ENCODE assay signal across 29 cellular contexts in genomic region chr11:47326198-47326597, GRCh38. TPM values are rescaled to one million over a fixed set of nuclear protein-coding genes. Genes with fewer than 3 reads are reported as not detected.
DNase-seq lines count a peak whose midpoint lies in the region; ATAC-seq, FAIRE-seq and TF ChIP-seq lines count a peak whose summit lies in the region.
"Had no signal": no experiment of that assay in that cellular context is flagged by ENCODE, and none has a peak within 500 bp of the region (broad histone marks: within the 10 kb centered on the region; RNA-seq: fewer than 3 reads in every experiment).

No MANE protein-coding gene starts in this region.

- H3K36me3 ChIP-seq in GM12878 (ENCODE audit: control insufficient read depth in 2 of 2, insufficient read depth in 2 of 2, low read length in 1 of 2) (peaks cover 16 to 18% of the 10 kb centered on the region in 2 experiments), testis (ENCODE audit: low read depth, missing control alignments) (no peaks in the 10 kb centered on the region)
- peaks cover 5 to 23% (median 17%) of the 10 kb centered on the region in 3 experiments for H3K36me3 ChIP-seq in naive thymus-derived CD4-positive, alpha-beta T cell (ENCODE audit: control insufficient read depth in 2 of 3, insufficient read depth in 3 of 3, low read length in 3 of 3)

- no peak for TF ChIP-seq RAD21 in GM12878 (IDR thresholded peaks at IDR 0.05; ENCODE audit: insufficient read depth, low read depth, low read length)

- in situ Hi-C loops in GM12878 (cut with MboI) = no loop called here

- SMC1A ChIA-PET in GM12878 (lab: Charles Lee; ENCODE audit: uncharacterized antibody, unreplicated experiment) = no interaction called here

- no peaks in the 10 kb centered on the region for H4K20me1 ChIP-seq in GM12878 (ENCODE audit: control insufficient read depth, insufficient read depth)

- TF ChIP-seq POLR2A in GM12878 (IDR thresholded peaks at IDR 0.05; ENCODE audit: low read depth, low read length) (0 out of 2 replicates have a peak, but pooled peaks have one; percentile 17), testis (IDR thresholded peaks at IDR 0.05) (no peak)

- DNase-seq in activated naive CD4-positive, alpha-beta T cell treated with anti-CD3 and anti-CD28 coated beads, Interleukin-2, amount 50 U/mL, for 72 hours (ENCODE audit: low spot score in 2 of 2) = no peak
- DNase-seq in activated naive CD4-positive, alpha-beta T cell treated with anti-CD3 and anti-CD28 coated beads, Interleukin-2, amount 10 ng/mL, durations not matched to agents 7 days and 5 days = no peak
- DNase-seq in GM12878 (ENCODE audit: low read depth, low spot score) = no peak
- DNase-seq in right cardiac atrium = peak in 1 of 3 donors; percentile 56
- no peak for DNase-seq in SKM-1 (lab: John Stamatoyannopoulos, UW; ENCODE audit: unreplicated experiment)
- DNase-seq in naive thymus-derived CD4-positive, alpha-beta T cell = no peak
- DNase-seq in testis = no peak
- DNase-seq: activated CD4-positive, alpha-beta T cell treated with anti-CD3 and anti-CD28 coated beads for 1 hour; activated T-cell treated with anti-CD3 and anti-CD28 coated beads for 4 hours; amniotic stem cell; brain microvascular endothelial cell; effector CD4-positive, alpha-beta T cell; foreskin keratinocyte; Karpas-422; mesendoderm; NCI-H1436; NCI-H2081 treated with DMSO at 0.1 percent for 48 hours; NCI-H82; occipital lobe; small intestine; stimulated activated naive CD8-positive, alpha-beta T cell treated with anti-CD3 and anti-CD28 coated beads, Interleukin-15, amount 100 ng/mL, for 72 hours had no signal

- no TSS peak for BruUV-seq in GM12878 (replicated peaks; lab: Mats Ljungman, UMichigan)

- H2AFZ ChIP-seq in GM12878 (ENCODE audit: control insufficient read depth, low read depth, low read length) = no peak overlapping the region

- TF ChIP-seq EP300 in GM12878 (IDR thresholded peaks at IDR 0.05; ENCODE audit: borderline replicate concordance in 1 of 2, control insufficient read depth in 1 of 2, low read depth in 2 of 2, low read length in 2 of 2) = no peak

- intact Hi-C loops in GM12878 (cut with micrococcal nuclease; ENCODE audit: unreplicated experiment) = loop anchor here (10.0 kb wide), 1 partner anchor 79 kb away; the partner anchor contains the start of gene SLC39A13
- intact Hi-C loops in right cardiac atrium (cut with DNase I) = no loop called here
- intact Hi-C loops in naive thymus-derived CD4-positive, alpha-beta T cell (cut with micrococcal nuclease) = no loop called here
- intact Hi-C loops in testis (cut with DNase I; ENCODE audit: low total_unique reads) = no loop called here

- no peak overlapping the region for H3K9ac ChIP-seq in GM12878 (ENCODE audit: control insufficient read depth, insufficient read depth, low read length)

- H3K27ac Mint-ChIP-seq in activated naive CD4-positive, alpha-beta T cell treated with anti-CD3 and anti-CD28 coated beads, Interleukin-2, amount 50 U/mL, for 72 hours = peak overlapping the region; percentile 27 to 79
- no peak overlapping the region for H3K27ac Mint-ChIP-seq in activated naive CD4-positive, alpha-beta T cell treated with anti-CD3 and anti-CD28 coated beads, Interleukin-2, amount 10 ng/mL, durations not matched to agents 7 days and 5 days
- H3K27ac Mint-ChIP-seq in naive thymus-derived CD4-positive, alpha-beta T cell = peak overlapping the region in 4 of 9 donors; percentile 14 to 43 (median 23)

- H3K27me3 ChIP-seq in GM12878 (replicated peaks in 1 of 2; ENCODE audit: control insufficient read depth in 2 of 2, insufficient read depth in 2 of 2, low read length in 1 of 2) (no peaks in the 10 kb centered on the region), right cardiac atrium (ENCODE audit: control insufficient read depth, insufficient read depth) (no peaks in the 10 kb centered on the region), testis (no peaks in the 10 kb centered on the region)
- H3K27me3 ChIP-seq in naive thymus-derived CD4-positive, alpha-beta T cell (ENCODE audit: control insufficient read depth in 2 of 2, insufficient read depth in 2 of 2, low read length in 2 of 2) = no peaks in the 10 kb centered on the region
- H3K27me3 ChIP-seq: brain microvascular endothelial cell, foreskin keratinocyte, heart right ventricle, tibial nerve had no signal

- TF ChIP-seq CTCF in GM12878 (IDR thresholded peaks at IDR 0.05 in 2 of 3, conservative IDR thresholded peaks at IDR 0.05 in 1 of 3; ENCODE audit: control insufficient read depth in 2 of 3, extremely low read depth in 1 of 3, insufficient read depth in 1 of 3, low read depth in 3 of 3, low read length in 3 of 3) (no peak), testis (IDR thresholded peaks at IDR 0.05) (no peak)

- CTCF ChIA-PET in activated naive CD4-positive, alpha-beta T cell treated with anti-CD3 and anti-CD28 coated beads, Interleukin-2, amount 10 ng/mL, durations not matched to agents 7 days and 5 days (lab: Charles Lee) = interaction anchor here (0.6 to 1.0 kb wide), 2 partner anchors 10 to 74 kb away, joined by 3 read pairs; no protein-coding TSS in a partner anchor
- CTCF ChIA-PET in GM12878 (lab: Yijun Ruan, JAX) = no interaction called here
- CTCF ChIA-PET in naive thymus-derived CD4-positive, alpha-beta T cell (lab: Charles Lee) = no interaction called here

- RAD21 ChIA-PET in GM12878 (lab: Charles Lee; ENCODE audit: unreplicated experiment) = no interaction called here

- H3K4me2 ChIP-seq in GM12878 (ENCODE audit: control insufficient read depth, insufficient read depth) = no peak overlapping the region

- H3K4me3 ChIP-seq in GM12878 (no peak overlapping the region), right cardiac atrium (ENCODE audit: low read length) (no peak overlapping the region), testis (no peak overlapping the region)
- H3K4me3 ChIP-seq in naive thymus-derived CD4-positive, alpha-beta T cell (ENCODE audit: low read length) = no peak overlapping the region
- H3K4me3 ChIP-seq: heart right ventricle, tibial nerve had no signal

- no peaks in the 10 kb centered on the region for H3K9me3 Mint-ChIP-seq in activated naive CD4-positive, alpha-beta T cell treated with anti-CD3 and anti-CD28 coated beads, Interleukin-2, amount 50 U/mL, for 72 hours
- H3K9me3 Mint-ChIP-seq in activated naive CD4-positive, alpha-beta T cell treated with anti-CD3 and anti-CD28 coated beads, Interleukin-2, amount 10 ng/mL, durations not matched to agents 7 days and 5 days = no peaks in the 10 kb centered on the region
- peaks cover 0 to 1% (median 0%) of the 10 kb centered on the region in 11 donors for H3K9me3 Mint-ChIP-seq in naive thymus-derived CD4-positive, alpha-beta T cell
- H3K9me3 Mint-ChIP-seq: stimulated activated naive CD8-positive, alpha-beta T cell treated with anti-CD3 and anti-CD28 coated beads, Interleukin-15, amount 100 ng/mL, for 72 hours had no signal

- FAIRE-seq in GM12878 (lab: Jason Lieb, UNC) = no peak
- FAIRE-seq: D721Med, small intestine had no signal

- H3K27me3 Mint-ChIP-seq in activated naive CD4-positive, alpha-beta T cell treated with anti-CD3 and anti-CD28 coated beads, Interleukin-2, amount 10 ng/mL, durations not matched to agents 7 days and 5 days = no peaks in the 10 kb centered on the region
- no peaks in the 10 kb centered on the region for H3K27me3 Mint-ChIP-seq in naive thymus-derived CD4-positive, alpha-beta T cell
- H3K27me3 Mint-ChIP-seq: stimulated activated naive CD8-positive, alpha-beta T cell treated with anti-CD3 and anti-CD28 coated beads, Interleukin-15, amount 100 ng/mL, for 72 hours had no signal

- no peaks in the 10 kb centered on the region for H3K9me3 ChIP-seq in GM12878 (replicated peaks; ENCODE audit: control insufficient read depth, insufficient read depth, low read length)
- H3K9me3 ChIP-seq in right cardiac atrium (ENCODE audit: control insufficient read depth, low read length) = no peaks in the 10 kb centered on the region
- no peaks in the 10 kb centered on the region for H3K9me3 ChIP-seq in naive thymus-derived CD4-positive, alpha-beta T cell (ENCODE audit: control insufficient read depth in 2 of 3, low read length in 3 of 3)
- no peaks in the 10 kb centered on the region for H3K9me3 ChIP-seq in testis
- H3K9me3 ChIP-seq: heart right ventricle, tibial nerve had no signal

- H3K4me1 Mint-ChIP-seq in activated naive CD4-positive, alpha-beta T cell treated with anti-CD3 and anti-CD28 coated beads, Interleukin-2, amount 10 ng/mL, durations not matched to agents 7 days and 5 days = no peaks in the 10 kb centered on the region
- peaks cover 0 to 3% (median 0%) of the 10 kb centered on the region in 7 donors for H3K4me1 Mint-ChIP-seq in naive thymus-derived CD4-positive, alpha-beta T cell
- H3K4me1 Mint-ChIP-seq: stimulated activated naive CD8-positive, alpha-beta T cell treated with anti-CD3 and anti-CD28 coated beads, Interleukin-15, amount 100 ng/mL, for 72 hours had no signal

- WGBS in GM12878 (ENCODE audit: insufficient coverage, insufficient replicate concordance, low lambda C conversion rate, missing lambda C conversion rate) = 98% methylated on average over 12 of the region's 12 CpGs
- WGBS in right cardiac atrium = 81% methylated on average over 12 of the region's 12 CpGs
- WGBS in testis, 2 donors = 94 to 99% methylated on average over 11 to 12 of the region's 12 CpGs

- no peak overlapping the region for H3K4me3 Mint-ChIP-seq in activated naive CD4-positive, alpha-beta T cell treated with anti-CD3 and anti-CD28 coated beads, Interleukin-2, amount 10 ng/mL, durations not matched to agents 7 days and 5 days
- H3K4me3 Mint-ChIP-seq in naive thymus-derived CD4-positive, alpha-beta T cell = no peak overlapping the region
- H3K4me3 Mint-ChIP-seq: stimulated activated naive CD8-positive, alpha-beta T cell treated with anti-CD3 and anti-CD28 coated beads, Interleukin-15, amount 100 ng/mL, for 72 hours had no signal

- peaks cover 12% of the 10 kb centered on the region for H3K4me1 ChIP-seq in GM12878 (ENCODE audit: control insufficient read depth, insufficient read depth, low read length)
- no peaks in the 10 kb centered on the region for H3K4me1 ChIP-seq in right cardiac atrium (ENCODE audit: control insufficient read depth, insufficient read depth, low read length)
- no peaks in the 10 kb centered on the region for H3K4me1 ChIP-seq in naive thymus-derived CD4-positive, alpha-beta T cell (ENCODE audit: control insufficient read depth in 2 of 2, insufficient read depth in 2 of 2, low read length in 2 of 2)
- H3K4me1 ChIP-seq in testis = no peaks in the 10 kb centered on the region
- H3K4me1 ChIP-seq: foreskin keratinocyte had no signal

- no peak overlapping the region for H3K27ac ChIP-seq in GM12878 (ENCODE audit: control insufficient read depth, insufficient read depth)
- peak overlapping the region; percentile 30 for H3K27ac ChIP-seq in right cardiac atrium (ENCODE audit: low read length)
- no peak overlapping the region for H3K27ac ChIP-seq in naive thymus-derived CD4-positive, alpha-beta T cell (ENCODE audit: low read depth, low read length)
- H3K27ac ChIP-seq in testis = no peak overlapping the region
- H3K27ac ChIP-seq: brain microvascular endothelial cell, foreskin keratinocyte, tibial nerve had no signal

- POLR2A ChIA-PET in GM12878 (lab: Charles Lee) = no interaction called here
- POLR2A ChIA-PET in naive thymus-derived CD4-positive, alpha-beta T cell (lab: Charles Lee) = interaction anchor here (0.7 kb wide), 1 partner anchor 139 kb away, joined by 3 read pairs; no protein-coding TSS in a partner anchor

- H3K79me2 ChIP-seq in GM12878 (ENCODE audit: control insufficient read depth, insufficient read depth, low read length) = no peaks in the 10 kb centered on the region

- peaks cover 0 to 6% of the 10 kb centered on the region in 2 donors for H3K36me3 Mint-ChIP-seq in activated naive CD4-positive, alpha-beta T cell treated with anti-CD3 and anti-CD28 coated beads, Interleukin-2, amount 50 U/mL, for 72 hours
- H3K36me3 Mint-ChIP-seq in activated naive CD4-positive, alpha-beta T cell treated with anti-CD3 and anti-CD28 coated beads, Interleukin-2, amount 10 ng/mL, durations not matched to agents 7 days and 5 days = peaks cover 42% of the 10 kb centered on the region
- H3K36me3 Mint-ChIP-seq in naive thymus-derived CD4-positive, alpha-beta T cell = peaks cover 11 to 50% (median 20%) of the 10 kb centered on the region in 5 donors

- ATAC-seq in activated naive CD4-positive, alpha-beta T cell treated with anti-CD3 and anti-CD28 coated beads, Interleukin-2, amount 50 U/mL, for 72 hours = no peak
- no peak for ATAC-seq in GM12878
- peak; percentile 2 to 7 for ATAC-seq in right cardiac atrium
- ATAC-seq in naive thymus-derived CD4-positive, alpha-beta T cell = no peak
- ATAC-seq: foreskin keratinocyte; HCT116; stimulated activated naive CD8-positive, alpha-beta T cell treated with anti-CD3 and anti-CD28 coated beads, Interleukin-15, amount 100 ng/mL, for 72 hours had no signal

RNA-seq across cellular contexts. Expression of gene MYBPC3, which starts 26.3 kb away (rescaled TPM):
- not detected for total RNA-seq in activated naive CD4-positive, alpha-beta T cell treated with anti-CD3 and anti-CD28 coated beads, Interleukin-2, amount 50 U/mL, for 72 hours
- total RNA-seq in GM12878 (2013; cell fraction: nucleolus; rRNA removed) = not detected in 2 replicates
- total RNA-seq in GM12878 (2014; rRNA removed) = 0.05 TPM in 1 of 2 replicates, not detected in the other
- total RNA-seq in GM12878 (2014; rRNA removed; fragmentation: Illumina TruSeq; extraction: Trizol) = not detected in 2 replicates
- total RNA-seq in GM12878 (2021) = not detected in 2 replicates
- not detected for polyA plus RNA-seq in GM12878 (2011; ENCODE audit: low read depth)
- polyA plus RNA-seq in GM12878 (2011; rRNA removed) = 0.03 TPM in 1 of 2 replicates, not detected in the other
- polyA plus RNA-seq in GM12878 (2011; cell fraction: cytosol; rRNA removed) = 0.05 and 0.06 TPM in 2 replicates
- 0.16 and 0.30 TPM in 2 replicates for polyA plus RNA-seq in GM12878 (2011; cell fraction: nucleus; rRNA removed)
- 0.04 and 0.08 TPM in 2 replicates for polyA plus RNA-seq in GM12878 (2012)
- 0.03 TPM in 1 of 2 replicates, not detected in the other for polyA plus RNA-seq in GM12878 (2014; fragmentation: Illumina TruSeq; extraction: Trizol)
- not detected for polyA plus RNA-seq in GM12878 (2014; fragmentation: Nextera tagmentation; extraction: Ambion mirVana)
- 0.06 TPM in 1 of 2 replicates, not detected in the other for polyA plus RNA-seq in GM12878 (2014; rRNA removed)
- under 1 TPM in 1 of 2 experiments, not detected in 1; 0.08 TPM for polyA plus RNA-seq in GM12878 (2016; fragmentation: Nextera tagmentation; extraction: Ambion mirVana)
- polyA minus RNA-seq in GM12878 (2011; rRNA and poly(A)+ RNA removed) = 0.05 TPM in 1 of 2 replicates, not detected in the other
- polyA minus RNA-seq in GM12878 (2011; cell fraction: cytosol; rRNA and poly(A)+ RNA removed) = not detected in 2 replicates
- polyA minus RNA-seq in GM12878 (2011; cell fraction: nucleus; rRNA and poly(A)+ RNA removed) = not detected in 2 replicates
- 1,000 to 10,000 TPM in 3 of 4 donors, 100 to 1,000 TPM in 1; 953 to 1,924 (median 1,412) TPM for total RNA-seq in right cardiac atrium
- 1,009 TPM for polyA plus RNA-seq in right cardiac atrium
- under 1 TPM in 2 of 5 experiments, not detected in 3; 0.16 to 0.86 TPM for total RNA-seq in naive thymus-derived CD4-positive, alpha-beta T cell
- polyA plus RNA-seq in naive thymus-derived CD4-positive, alpha-beta T cell = not detected
- under 1 TPM; 0.68 to 0.79 TPM for total RNA-seq in testis
- polyA plus RNA-seq in testis (ENCODE audit: insufficient read depth, low read depth, low replicate concordance) = 1.7 TPM
- total RNA-seq: foreskin keratinocyte; myocyte; occipital lobe; SK-MEL-5; T-helper 2 cell treated with Interferon-gamma antibody and Interleukin-4, amounts not matched to agents 100 ng/mL and 5 ng/mL, for 36 hours had no signal
- polyA plus RNA-seq: BJ, foreskin keratinocyte had no signal

RNA-seq across cellular contexts. Expression of gene SPI1, which starts 52.1 kb away (rescaled TPM):
- total RNA-seq in activated naive CD4-positive, alpha-beta T cell treated with anti-CD3 and anti-CD28 coated beads, Interleukin-2, amount 50 U/mL, for 72 hours = under 1 TPM in 1 of 2 donors, not detected in 1; 0.20 TPM
- 8.7 and 10.3 TPM in 2 replicates for total RNA-seq in GM12878 (2013; cell fraction: nucleolus; rRNA removed)
- total RNA-seq in GM12878 (2014; rRNA removed) = 19.9 and 25.9 TPM in 2 replicates
- total RNA-seq in GM12878 (2014; rRNA removed; fragmentation: Illumina TruSeq; extraction: Trizol) = 5.9 and 6.5 TPM in 2 replicates
- 29.5 and 31.1 TPM in 2 replicates for total RNA-seq in GM12878 (2021)
- polyA plus RNA-seq in GM12878 (2011; ENCODE audit: low read depth) = 7.3 TPM
- polyA plus RNA-seq in GM12878 (2011; rRNA removed) = 3.6 and 10.2 TPM in 2 replicates
- 13.4 and 15.8 TPM in 2 replicates for polyA plus RNA-seq in GM12878 (2011; cell fraction: cytosol; rRNA removed)
- 13.8 and 20.3 TPM in 2 replicates for polyA plus RNA-seq in GM12878 (2011; cell fraction: nucleus; rRNA removed)
- polyA plus RNA-seq in GM12878 (2012) = 26.5 and 28.6 TPM in 2 replicates
- 1.3 and 8.8 TPM in 2 replicates for polyA plus RNA-seq in GM12878 (2014; fragmentation: Illumina TruSeq; extraction: Trizol)
- under 1 TPM; 0.05 to 0.08 TPM for polyA plus RNA-seq in GM12878 (2014; fragmentation: Nextera tagmentation; extraction: Ambion mirVana)
- 24.5 and 30.2 TPM in 2 replicates for polyA plus RNA-seq in GM12878 (2014; rRNA removed)
- 10 to 100 TPM in 1 of 2 experiments, 1 to 10 TPM in 1; 9.2 to 15.0 TPM for polyA plus RNA-seq in GM12878 (2016; fragmentation: Nextera tagmentation; extraction: Ambion mirVana)
- polyA minus RNA-seq in GM12878 (2011; rRNA and poly(A)+ RNA removed) = 9.1 and 16.5 TPM in 2 replicates
- polyA minus RNA-seq in GM12878 (2011; cell fraction: cytosol; rRNA and poly(A)+ RNA removed) = 7.7 and 13.2 TPM in 2 replicates
- polyA minus RNA-seq in GM12878 (2011; cell fraction: nucleus; rRNA and poly(A)+ RNA removed) = 4.6 and 9.6 TPM in 2 replicates
- 10 to 100 TPM; 11.6 to 24.1 (median 18.6) TPM for total RNA-seq in right cardiac atrium
- 5.9 TPM for polyA plus RNA-seq in right cardiac atrium
- 100 to 1,000 TPM in 1 of 5 experiments, 10 to 100 TPM in 1, 1 to 10 TPM in 2, not detected in 1; 5.0 to 247 (median 17.8) TPM for total RNA-seq in naive thymus-derived CD4-positive, alpha-beta T cell
- under 1 TPM in 1 of 2 donors, not detected in 1; 0.27 TPM for polyA plus RNA-seq in naive thymus-derived CD4-positive, alpha-beta T cell
- total RNA-seq in testis = 1 to 10 TPM; 4.6 to 7.4 TPM
- polyA plus RNA-seq in testis (ENCODE audit: insufficient read depth, low read depth, low replicate concordance) = 16.3 TPM
- total RNA-seq: foreskin keratinocyte; myocyte; SK-MEL-5; T-helper 2 cell treated with Interferon-gamma antibody and Interleukin-4, amounts not matched to agents 100 ng/mL and 5 ng/mL, for 36 hours had no signal
- polyA plus RNA-seq: BJ, foreskin keratinocyte had no signal

RNA-seq across cellular contexts. Expression of gene MADD, which starts 56.3 kb away (rescaled TPM):
- 100 to 1,000 TPM in 1 of 2 donors, 10 to 100 TPM in 1; 68.9 to 140 TPM for total RNA-seq in activated naive CD4-positive, alpha-beta T cell treated with anti-CD3 and anti-CD28 coated beads, Interleukin-2, amount 50 U/mL, for 72 hours
- total RNA-seq in GM12878 (2013; cell fraction: nucleolus; rRNA removed) = 59.9 and 70.7 TPM in 2 replicates
- total RNA-seq in GM12878 (2014; rRNA removed) (17.1 and 19.2 TPM in 2 replicates), GM12878 (2014; rRNA removed; fragmentation: Illumina TruSeq; extraction: Trizol) (14.9 and 15.6 TPM in 2 replicates), GM12878 (2021) (33.8 and 35.3 TPM in 2 replicates), right cardiac atrium (10 to 100 TPM; 42.2 to 73.7 (median 54.7) TPM), testis (100 to 1,000 TPM; 103 to 118 TPM)
- polyA plus RNA-seq in GM12878 (2011; ENCODE audit: low read depth) = 15.8 TPM
- polyA plus RNA-seq in GM12878 (2011; rRNA removed) (14.4 and 26.5 TPM in 2 replicates), GM12878 (2014; fragmentation: Illumina TruSeq; extraction: Trizol) (16.8 and 22.8 TPM in 2 replicates), GM12878 (2014; fragmentation: Nextera tagmentation; extraction: Ambion mirVana) (1 to 10 TPM in 1 of 2 experiments, under 1 TPM in 1; 0.47 to 1.6 TPM), GM12878 (2014; rRNA removed) (28.0 and 35.4 TPM in 2 replicates), GM12878 (2016; fragmentation: Nextera tagmentation; extraction: Ambion mirVana) (10 to 100 TPM; 15.1 to 16.0 TPM), right cardiac atrium (27.9 TPM), testis (ENCODE audit: insufficient read depth, low read depth, low replicate concordance) (87.8 TPM)
- 26.3 and 42.3 TPM in 2 replicates for polyA plus RNA-seq in GM12878 (2011; cell fraction: cytosol; rRNA removed)
- polyA plus RNA-seq in GM12878 (2011; cell fraction: nucleus; rRNA removed) = 74.5 and 93.8 TPM in 2 replicates
- polyA plus RNA-seq in GM12878 (2012) = 19.2 and 23.1 TPM in 2 replicates
- 34.8 and 40.8 TPM in 2 replicates for polyA minus RNA-seq in GM12878 (2011; rRNA and poly(A)+ RNA removed)
- 11.5 and 17.7 TPM in 2 replicates for polyA minus RNA-seq in GM12878 (2011; cell fraction: cytosol; rRNA and poly(A)+ RNA removed)
- 30.0 and 52.7 TPM in 2 replicates for polyA minus RNA-seq in GM12878 (2011; cell fraction: nucleus; rRNA and poly(A)+ RNA removed)
- 100 to 1,000 TPM in 4 of 5 experiments, 10 to 100 TPM in 1; 99.9 to 150 (median 128) TPM for total RNA-seq in naive thymus-derived CD4-positive, alpha-beta T cell
- polyA plus RNA-seq in naive thymus-derived CD4-positive, alpha-beta T cell = 10 to 100 TPM; 18.7 to 37.3 TPM

Comparison
In these comparisons a context has a peak if more than half of its experiments do, and no peak if none do; other contexts are left out.
1. ATAC-seq: peak in right cardiac atrium (2 of 2); none in activated naive CD4-positive, alpha-beta T cell treated with anti-CD3 and anti-CD28 coated beads, Interleukin-2, amount 50 U/mL, for 72 hours (0 of 2), GM12878 (single experiment) and naive thymus-derived CD4-positive, alpha-beta T cell (single experiment).
2. RNA of gene MYBPC3, which starts 26.3 kb away (total RNA-seq): 953 to 1,924 TPM in right cardiac atrium; 0.68 to 0.79 TPM in testis, not detected in activated naive CD4-positive, alpha-beta T cell treated with anti-CD3 and anti-CD28 coated beads, Interleukin-2, amount 50 U/mL, for 72 hours, 0.05 TPM in GM12878 and 0.16 to 0.86 TPM in naive thymus-derived CD4-positive, alpha-beta T cell; every median in the first group is over 100 times any median in the second.